18 cellular contexts compared by ENCODE assay signal in the genomic region with DNA sequence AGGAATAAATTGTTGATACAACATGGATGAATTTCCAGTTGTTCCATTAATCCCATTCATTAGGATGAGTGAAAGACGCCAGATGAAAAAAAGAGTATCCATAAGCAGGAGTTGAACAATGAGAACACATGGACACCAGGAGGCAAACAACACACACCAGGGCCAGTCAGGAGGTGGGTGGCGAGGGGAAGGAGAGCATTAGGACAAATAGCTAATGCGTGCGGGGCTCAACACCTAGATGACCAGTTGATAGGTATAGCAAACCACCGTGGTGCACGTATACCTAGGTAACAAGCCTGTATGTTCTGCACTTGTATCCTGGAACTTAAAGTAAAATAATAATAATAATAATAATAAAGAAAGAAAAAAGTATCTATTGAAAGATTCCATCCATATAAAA. TPM values are rescaled to one million over a fixed set of nuclear protein-coding genes. Genes with fewer than 3 reads are reported as not detected.
DNase-seq lines count a peak whose midpoint lies in the region; ATAC-seq and TF ChIP-seq lines count a peak whose summit lies in the region.
"Had no signal": no experiment of that assay in that cellular context is flagged by ENCODE, and none has a peak within 500 bp of the region (broad histone marks: within the 10 kb centered on the region; RNA-seq: fewer than 3 reads in every experiment).

No MANE protein-coding gene starts in this region.

- peaks cover 24% of the 10 kb centered on the region for H3K27me3 ChIP-seq in DND-41 (ENCODE audit: insufficient read depth, low read length, poor library complexity)
- H3K27me3 ChIP-seq in testis = no peaks in the 10 kb centered on the region
- no peaks in the 10 kb centered on the region for H3K27me3 ChIP-seq in Karpas-422 (ENCODE audit: low read length)
- H3K27me3 ChIP-seq: BE2C had no signal

- peaks cover 14% of the 10 kb centered on the region for H3K27me3 Mint-ChIP-seq in stimulated activated naive CD8-positive, alpha-beta T cell treated with anti-CD3 and anti-CD28 coated beads, Interleukin-15, amount 100 ng/mL, for 72 hours

- no peak overlapping the region for H2AFZ ChIP-seq in DND-41 (ENCODE audit: low read depth, low read length)
- no peak overlapping the region for H2AFZ ChIP-seq in Karpas-422 (ENCODE audit: low read length)

- peak; percentile 17 for DNase-seq in activated CD8-positive, alpha-beta memory T cell treated with anti-CD3 and anti-CD28 coated beads, Interleukin-2, amount 50 U/mL, for 48 hours
- no peak for DNase-seq in activated CD8-positive, alpha-beta memory T cell treated with anti-CD3 and anti-CD28 coated beads, Interleukin-2, amount 50 U/mL, for 4 hours
- DNase-seq in DND-41 = peak; percentile 1
- peak; percentile 8 for DNase-seq in left lobe of liver (ENCODE audit: low spot score)
- peak; percentile 4 for DNase-seq in testis
- DNase-seq in stimulated activated naive CD8-positive, alpha-beta T cell treated with anti-CD3 and anti-CD28 coated beads, Interleukin-15, amount 100 ng/mL, for 72 hours = no peak
- DNase-seq in Karpas-422 = no peak
- DNase-seq: 8988T; BE2C; CD4-positive, alpha-beta memory T cell; COR-L47; DMS153; GF-D8; HCEC 1CT; HFFc6 had no signal

- H3K27ac ChIP-seq in DND-41 (ENCODE audit: low read length) (no peak overlapping the region), testis (no peak overlapping the region), Karpas-422 (ENCODE audit: low read length) (no peak overlapping the region)
- H3K27ac ChIP-seq: C4-2B had no signal

- H4K20me1 ChIP-seq in DND-41 (ENCODE audit: insufficient read depth, low read length) (peaks cover 4% of the 10 kb centered on the region; the same call in 1 of the 2 replicates), Karpas-422 (ENCODE audit: insufficient read depth, low read depth, low read length) (no peaks in the 10 kb centered on the region)

- H3K9ac ChIP-seq in DND-41 (ENCODE audit: low read depth, low read length) (no peak overlapping the region), Karpas-422 (ENCODE audit: low read length) (no peak overlapping the region)

- H3K9me3 ChIP-seq in DND-41 (ENCODE audit: insufficient read depth, low read length, severe bottlenecking) (no peaks in the 10 kb centered on the region), testis (no peaks in the 10 kb centered on the region), Karpas-422 (ENCODE audit: low read length) (no peaks in the 10 kb centered on the region)
- H3K9me3 ChIP-seq: BE2C had no signal

- no peak overlapping the region for H3K27ac Mint-ChIP-seq in stimulated activated naive CD8-positive, alpha-beta T cell treated with anti-CD3 and anti-CD28 coated beads, Interleukin-15, amount 100 ng/mL, for 72 hours
- H3K27ac Mint-ChIP-seq: CD4-positive, alpha-beta memory T cell; HFFc6 had no signal

- intact Hi-C loops in testis (cut with DNase I; ENCODE audit: low total_unique reads) = no loop called here

- H3K4me1 Mint-ChIP-seq in stimulated activated naive CD8-positive, alpha-beta T cell treated with anti-CD3 and anti-CD28 coated beads, Interleukin-15, amount 100 ng/mL, for 72 hours = peaks cover 16% of the 10 kb centered on the region

- H3K79me2 ChIP-seq in DND-41 (ENCODE audit: insufficient read depth, low read length) (no peaks in the 10 kb centered on the region), Karpas-422 (ENCODE audit: low read length) (no peaks in the 10 kb centered on the region)

- H3K4me3 ChIP-seq in DND-41 (ENCODE audit: low read depth in 1 of 2, low read length in 2 of 2) (no peak overlapping the region), testis (no peak overlapping the region), Karpas-422 (ENCODE audit: low read length) (no peak overlapping the region)

- H3K4me1 ChIP-seq in DND-41 (ENCODE audit: insufficient read depth, low read length) (peaks cover 18% of the 10 kb centered on the region), testis (no peaks in the 10 kb centered on the region), Karpas-422 (ENCODE audit: low read length) (peaks cover 21% of the 10 kb centered on the region)
- H3K4me1 ChIP-seq: BE2C had no signal

- H3K9me3 Mint-ChIP-seq in stimulated activated naive CD8-positive, alpha-beta T cell treated with anti-CD3 and anti-CD28 coated beads, Interleukin-15, amount 100 ng/mL, for 72 hours = no peaks in the 10 kb centered on the region
- H3K9me3 Mint-ChIP-seq: CD4-positive, alpha-beta memory T cell; HFFc6 had no signal

- no peak for ATAC-seq in DND-41 (ENCODE audit: insufficient read depth, low read depth)
- no peak for ATAC-seq in left lobe of liver
- ATAC-seq in stimulated activated naive CD8-positive, alpha-beta T cell treated with anti-CD3 and anti-CD28 coated beads, Interleukin-15, amount 100 ng/mL, for 72 hours = no peak
- ATAC-seq: HepG2 had no signal

- H3K36me3 ChIP-seq in DND-41 (ENCODE audit: insufficient read depth, low read length) = no peaks in the 10 kb centered on the region
- H3K36me3 ChIP-seq in testis (ENCODE audit: low read depth, missing control alignments) = no peaks in the 10 kb centered on the region
- no peaks in the 10 kb centered on the region for H3K36me3 ChIP-seq in Karpas-422 (ENCODE audit: insufficient read depth, low read length)
- H3K36me3 ChIP-seq: BE2C had no signal

- 76 to 78% methylated on average over 6 of the region's 6 CpGs for WGBS in testis, 2 donors

- H3K4me2 ChIP-seq in DND-41 (ENCODE audit: insufficient read depth, low read length) (no peak overlapping the region), Karpas-422 (ENCODE audit: low read depth, low read length, poor library complexity, severe bottlenecking) (no peak overlapping the region)

- H3K4me3 Mint-ChIP-seq in stimulated activated naive CD8-positive, alpha-beta T cell treated with anti-CD3 and anti-CD28 coated beads, Interleukin-15, amount 100 ng/mL, for 72 hours = no peak overlapping the region
- H3K4me3 Mint-ChIP-seq: CD4-positive, alpha-beta memory T cell; HFFc6 had no signal

- TF ChIP-seq CTCF in DND-41 (IDR thresholded peaks at IDR 0.05; ENCODE audit: borderline replicate concordance, extremely low read depth, low read length, poor library complexity, severe bottlenecking) (no peak), testis (IDR thresholded peaks at IDR 0.05) (no peak)

- no peak for TF ChIP-seq POLR2A in testis (IDR thresholded peaks at IDR 0.05)

- no peaks in the 10 kb centered on the region for H3K9me2 ChIP-seq in Karpas-422 (replicated peaks; ENCODE audit: insufficient read depth, low read length)

RNA-seq across cellular contexts. Expression of a gene that starts 11.1 kb away (rescaled TPM):
- 21.4 TPM for total RNA-seq in left lobe of liver
- 10 to 100 TPM; 46.0 to 51.1 TPM for total RNA-seq in testis
- polyA plus RNA-seq in testis (ENCODE audit: insufficient read depth, low read depth, low replicate concordance) = 20.8 TPM
- 19.0 and 20.3 TPM in 2 replicates for total RNA-seq in Karpas-422 (2014; rRNA removed; shearing (Covaris generic); ENCODE audit: low replicate concordance)

RNA-seq across cellular contexts. Expression of a gene that starts 11.2 kb away (rescaled TPM):
- total RNA-seq in left lobe of liver (19.3 TPM), testis (10 to 100 TPM; 24.3 to 31.4 TPM)
- polyA plus RNA-seq in testis (ENCODE audit: insufficient read depth, low read depth, low replicate concordance) = 27.3 TPM
- total RNA-seq in Karpas-422 (2014; rRNA removed; shearing (Covaris generic); ENCODE audit: low replicate concordance) = 24.7 and 38.2 TPM in 2 replicates

RNA-seq across cellular contexts. Expression of a gene that starts 13.2 kb away (rescaled TPM):
- total RNA-seq in left lobe of liver (not detected), testis (100 to 1,000 TPM in 1 of 2 donors, 10 to 100 TPM in 1; 39.0 to 133 TPM)
- polyA plus RNA-seq in testis (ENCODE audit: insufficient read depth, low read depth, low replicate concordance) = 77.3 TPM
- not detected in 2 replicates for total RNA-seq in Karpas-422 (2014; rRNA removed; shearing (Covaris generic); ENCODE audit: low replicate concordance)
- total RNA-seq: CD4-positive, alpha-beta memory T cell; H1; HepG2; HFFc6 had no signal
- polyA plus RNA-seq: CD4-positive, alpha-beta memory T cell; H1; HepG2 had no signal

RNA-seq across cellular contexts. Expression of a gene that starts 14.6 kb away (rescaled TPM):
- total RNA-seq in left lobe of liver (not detected), testis (100 to 1,000 TPM in 1 of 2 donors, 10 to 100 TPM in 1; 53.6 to 177 TPM)
- polyA plus RNA-seq in testis (ENCODE audit: insufficient read depth, low read depth, low replicate concordance) = 154 TPM
- total RNA-seq in Karpas-422 (2014; rRNA removed; shearing (Covaris generic); ENCODE audit: low replicate concordance) = not detected in 2 replicates
- total RNA-seq: CD4-positive, alpha-beta memory T cell; H1; HepG2; HFFc6 had no signal
- polyA plus RNA-seq: CD4-positive, alpha-beta memory T cell; H1; HepG2 had no signal

RNA-seq across cellular contexts. Expression of a gene that starts 28.9 kb away (rescaled TPM):
- not detected for total RNA-seq in left lobe of liver
- 1 to 10 TPM; 3.5 to 8.6 TPM for total RNA-seq in testis
- 25.2 TPM for polyA plus RNA-seq in testis (ENCODE audit: insufficient read depth, low read depth, low replicate concordance)
- total RNA-seq in Karpas-422 (2014; rRNA removed; shearing (Covaris generic); ENCODE audit: low replicate concordance) = not detected in 2 replicates
- total RNA-seq: CD4-positive, alpha-beta memory T cell; HepG2 had no signal
- polyA plus RNA-seq: CD4-positive, alpha-beta memory T cell had no signal

Comparison
In these comparisons a context has a peak if more than half of its experiments do, and no peak if none do; other contexts are left out.
1. DNase-seq: peak in activated CD8-positive, alpha-beta memory T cell treated with anti-CD3 and anti-CD28 coated beads, Interleukin-2, amount 50 U/mL, for 48 hours (single experiment), DND-41 (single experiment), left lobe of liver (single experiment) and testis (single experiment); none in activated CD8-positive, alpha-beta memory T cell treated with anti-CD3 and anti-CD28 coated beads, Interleukin-2, amount 50 U/mL, for 4 hours (single experiment), stimulated activated naive CD8-positive, alpha-beta T cell treated with anti-CD3 and anti-CD28 coated beads, Interleukin-15, amount 100 ng/mL, for 72 hours (0 of 2) and Karpas-422 (single experiment).
2. RNA of a gene that starts 13.2 kb away (total RNA-seq): 39.0 to 133 TPM in testis; not detected in left lobe of liver (single experiment) and not detected in Karpas-422; every median in the first group is over 10 times any median in the second.